In the genomic region with DNA sequence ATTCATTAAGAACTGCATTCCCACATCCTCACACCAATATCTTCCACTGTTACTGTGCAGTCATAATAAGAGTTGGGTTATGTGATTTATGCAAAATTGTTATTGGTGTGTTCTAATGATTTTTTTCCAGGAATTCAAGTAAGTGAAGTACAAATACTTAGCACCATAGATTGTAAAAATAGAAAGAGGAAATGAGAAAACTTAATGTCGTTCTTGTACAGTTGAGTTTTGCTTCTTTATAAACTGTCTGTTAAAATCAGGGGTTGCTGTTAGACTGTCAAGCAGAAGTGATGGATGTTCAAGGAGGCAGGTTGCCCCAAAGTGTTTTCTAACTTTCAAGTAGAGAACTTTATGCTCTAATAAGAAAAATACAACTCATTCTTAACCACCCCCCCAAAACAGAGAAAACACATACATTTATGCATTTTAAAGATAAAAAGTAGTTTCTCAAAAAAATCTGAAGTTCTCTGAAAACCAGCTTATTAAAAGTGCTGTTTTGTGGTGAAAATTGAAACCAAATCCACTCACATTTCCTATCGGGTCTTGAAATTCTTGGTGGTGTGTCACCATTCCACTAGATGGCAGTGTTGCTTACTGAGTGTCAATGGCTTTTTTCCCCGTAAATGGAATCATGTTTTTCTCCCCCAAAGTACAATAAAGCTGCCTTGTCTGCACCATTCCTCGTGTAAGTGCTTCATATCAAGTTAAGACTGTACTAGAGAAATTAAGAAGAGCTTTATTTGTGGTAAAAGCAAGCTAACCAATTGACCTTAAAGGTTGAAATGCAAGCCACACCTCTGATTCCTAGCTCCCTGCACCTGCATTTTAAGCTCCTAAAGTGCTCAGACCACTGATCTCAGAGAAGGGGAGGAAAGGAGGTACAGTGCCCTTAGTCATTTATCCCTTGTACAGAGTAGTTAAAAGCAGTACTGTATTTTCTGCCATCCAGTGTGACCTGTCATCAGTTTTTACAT, we compare ENCODE assay signal across 8 cellular contexts. TPM values are rescaled to one million over a fixed set of nuclear protein-coding genes. Genes with fewer than 3 reads are reported as not detected.
A peak's percentile ranks its signal among the peaks of the same experiment; 100 is the strongest.
DNase-seq lines count a peak whose midpoint lies in the region; ATAC-seq and TF ChIP-seq lines count a peak whose summit lies in the region.

No MANE protein-coding gene starts in this region.

- no peak overlapping the region for H3K27ac ChIP-seq in right lobe of liver

- H3K27me3 ChIP-seq in right lobe of liver, result no peaks in the 10 kb centered on the region

- H3K9me3 ChIP-seq in right lobe of liver, result no peaks in the 10 kb centered on the region

- ATAC-seq in left ventricle myocardium superior (peak; percentile 26), Right ventricle myocardium superior (ENCODE audit: poor library complexity) (no peak), right lobe of liver (peak; percentile 65 to 72 (median 68)), GM21619 (IDR thresholded peaks at IDR 0.05; ENCODE audit: unreplicated experiment) (no peak), HG03097 (IDR thresholded peaks at IDR 0.05; ENCODE audit: low FRiP score, unreplicated experiment) (no peak)

- no peak for DNase-seq in left ventricle myocardium superior
- no peak for DNase-seq in Right ventricle myocardium superior
- peak; percentile 23 for DNase-seq in HS-5 (ENCODE audit: low read depth)
- DNase-seq in RPMI7951 (ENCODE audit: low read depth), result peak; percentile 53
- peak; percentile 58 for DNase-seq in central memory CD4-positive, alpha-beta T cell
- DNase-seq in right lobe of liver, result no peak

- no peak for TF ChIP-seq POLR2A in right lobe of liver (IDR thresholded peaks at IDR 0.05)

- intact Hi-C loops in left ventricle myocardium superior (cut with micrococcal nuclease), result no loop called here
- intact Hi-C loops in Right ventricle myocardium superior (cut with DNase I), result loop anchor here (5.0 kb wide), 1 partner anchor 50 kb away; no protein-coding TSS in a partner anchor
- intact Hi-C loops in right lobe of liver (cut with DNase I), result no loop called here

- H3K36me3 ChIP-seq in right lobe of liver, result peaks cover 0 to 9% (median 0%) of the 10 kb centered on the region in 4 donors

- 5% methylated on average over 4 of the region's 4 CpGs for WGBS in right lobe of liver (ENCODE audit: insufficient coverage, low coverage, low lambda C conversion rate, missing lambda C conversion rate)

- TF ChIP-seq CTCF in right lobe of liver (IDR thresholded peaks at IDR 0.05), result peak; percentile 66 to 91 (median 88)

- peaks cover 0 to 7% (median 0%) of the 10 kb centered on the region in 4 donors for H3K4me1 ChIP-seq in right lobe of liver

- H3K4me3 ChIP-seq in right lobe of liver, result no peak overlapping the region

RNA-seq across cellular contexts. Expression of gene IGSF6, which starts 4.7 kb away (rescaled TPM):
- 2.4 TPM for total RNA-seq in left ventricle myocardium superior
- 2.5 TPM for total RNA-seq in Right ventricle myocardium superior
- not detected in 2 replicates for total RNA-seq in RPMI7951 (2014; rRNA removed; shearing (Covaris generic))
- 10 to 100 TPM in 1 of 6 experiments, 1 to 10 TPM in 5; 1.9 to 20.5 (median 3.4) TPM for total RNA-seq in right lobe of liver

RNA-seq across cellular contexts. Expression of gene OTOA, which starts 6.7 kb away (rescaled TPM):
- total RNA-seq in left ventricle myocardium superior, result not detected
- total RNA-seq in Right ventricle myocardium superior, result not detected
- not detected in 2 replicates for total RNA-seq in RPMI7951 (2014; rRNA removed; shearing (Covaris generic))
- under 1 TPM in 4 of 6 experiments, not detected in 2; 0.12 to 0.25 (median 0.17) TPM for total RNA-seq in right lobe of liver

RNA-seq across cellular contexts. Expression of gene METTL9, which starts 57.7 kb away (rescaled TPM):
- 53.4 TPM for total RNA-seq in left ventricle myocardium superior
- 47.4 TPM for total RNA-seq in Right ventricle myocardium superior
- 120 and 125 TPM in 2 replicates for total RNA-seq in RPMI7951 (2014; rRNA removed; shearing (Covaris generic))
- 10 to 100 TPM in 5 of 6 experiments, 1 to 10 TPM in 1; 9.6 to 29.3 (median 15.5) TPM for total RNA-seq in right lobe of liver

Comparison
In these comparisons a context has a peak if more than half of its experiments do, and no peak if none do; other contexts are left out.
1. ATAC-seq: peak in left ventricle myocardium superior (single experiment) and right lobe of liver (4 of 4); none in Right ventricle myocardium superior (single experiment), GM21619 (single experiment) and HG03097 (single experiment).
2. DNase-seq: peak in HS-5 (single experiment), RPMI7951 (single experiment) and central memory CD4-positive, alpha-beta T cell (single experiment); none in left ventricle myocardium superior (single experiment), Right ventricle myocardium superior (single experiment) and right lobe of liver (0 of 3).